9 cellular contexts compared by ENCODE assay signal in the genomic region with DNA sequence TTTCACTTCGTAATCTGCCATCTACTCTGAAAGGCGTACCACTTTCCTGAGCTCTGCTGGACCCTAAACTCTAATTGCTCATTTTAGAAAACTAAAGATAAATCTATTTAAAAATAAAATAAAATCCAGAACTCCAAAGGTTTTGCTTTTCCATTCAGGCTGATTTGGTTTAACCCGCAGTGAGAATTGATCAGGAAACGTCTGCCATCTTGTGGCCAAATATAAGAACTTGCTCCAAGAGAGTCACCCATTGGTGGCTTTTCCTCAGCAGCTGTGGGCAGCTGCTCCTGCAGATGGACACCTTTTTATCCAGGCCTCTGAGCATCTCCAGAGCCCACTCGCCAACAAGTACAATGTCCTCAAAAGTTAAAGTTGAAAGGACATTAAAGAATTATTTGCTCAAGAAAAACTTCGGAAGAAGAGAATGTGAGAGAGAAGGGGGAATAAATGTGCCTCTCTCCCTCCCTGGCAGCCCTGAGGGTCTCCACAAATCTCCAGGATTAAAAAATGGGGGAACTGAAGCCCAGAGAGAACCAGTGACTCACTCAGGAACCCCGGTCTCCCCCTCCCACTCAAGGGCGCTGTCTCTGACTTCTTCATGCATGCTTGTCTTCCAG. TPM values are rescaled to one million over a fixed set of nuclear protein-coding genes. Genes with fewer than 3 reads are reported as not detected.
DNase-seq lines count a peak whose midpoint lies in the region; ATAC-seq lines count a peak whose summit lies in the region.
"Had no signal": no experiment of that assay in that cellular context is flagged by ENCODE, and none has a peak within 500 bp of the region (broad histone marks: within the 10 kb centered on the region; RNA-seq: fewer than 3 reads in every experiment).

No MANE protein-coding gene starts in this region.

- CTCF ChIA-PET in activated CD8-positive, alpha-beta T cell treated with anti-CD3 and anti-CD28 coated beads, Interleukin-2, amount 10 ng/mL, durations not matched to agents 7 days and 5 days (lab: Charles Lee) = interaction anchor here (0.6 to 4.3 kb wide), 14 partner anchors 14 to 1218 kb away, joined by 3 to 36 read pairs (median 3); partner anchors contain the start of gene RRAGA

- H3K36me3 ChIP-seq in CD4-positive, CD25-positive, alpha-beta regulatory T cell (ENCODE audit: control insufficient read depth, insufficient read depth, low read length) = no peaks in the 10 kb centered on the region
- H3K36me3 ChIP-seq: SJSA1 had no signal

- POLR2A ChIA-PET in activated CD8-positive, alpha-beta T cell treated with anti-CD3 and anti-CD28 coated beads, Interleukin-2, amount 10 ng/mL, durations not matched to agents 7 days and 5 days (lab: Charles Lee) = no interaction called here

- H3K4me1 Mint-ChIP-seq in CD4-positive, CD25-positive, alpha-beta regulatory T cell = peaks cover 0 to 3% (median under 1%) of the 10 kb centered on the region in 4 donors
- peaks cover 5% of the 10 kb centered on the region for H3K4me1 Mint-ChIP-seq in activated CD8-positive, alpha-beta T cell treated with anti-CD3 and anti-CD28 coated beads, Interleukin-2, amount 10 ng/mL, durations not matched to agents 7 days and 5 days (ENCODE audit: low read depth)

- no peaks in the 10 kb centered on the region for H3K27me3 Mint-ChIP-seq in CD4-positive, CD25-positive, alpha-beta regulatory T cell
- peaks cover 3% of the 10 kb centered on the region for H3K27me3 Mint-ChIP-seq in activated CD8-positive, alpha-beta T cell treated with anti-CD3 and anti-CD28 coated beads, Interleukin-2, amount 10 ng/mL, durations not matched to agents 7 days and 5 days (ENCODE audit: low read depth)

- H3K9me3 ChIP-seq in CD4-positive, CD25-positive, alpha-beta regulatory T cell (ENCODE audit: control insufficient read depth in 2 of 2, low read length in 2 of 2) = no peaks in the 10 kb centered on the region
- H3K9me3 ChIP-seq: SJSA1 had no signal

- peak overlapping the region in 1 of 3 donors; percentile 49 for H3K27ac Mint-ChIP-seq in CD4-positive, CD25-positive, alpha-beta regulatory T cell
- H3K27ac Mint-ChIP-seq in activated CD8-positive, alpha-beta T cell treated with anti-CD3 and anti-CD28 coated beads, Interleukin-2, amount 10 ng/mL, durations not matched to agents 7 days and 5 days = no peak overlapping the region

- no peaks in the 10 kb centered on the region for H3K9me3 Mint-ChIP-seq in CD4-positive, CD25-positive, alpha-beta regulatory T cell
- H3K9me3 Mint-ChIP-seq in activated CD8-positive, alpha-beta T cell treated with anti-CD3 and anti-CD28 coated beads, Interleukin-2, amount 10 ng/mL, durations not matched to agents 7 days and 5 days (ENCODE audit: insufficient read depth) = no peaks in the 10 kb centered on the region

- H3K36me3 Mint-ChIP-seq in CD4-positive, CD25-positive, alpha-beta regulatory T cell = no peaks in the 10 kb centered on the region
- H3K36me3 Mint-ChIP-seq in activated CD8-positive, alpha-beta T cell treated with anti-CD3 and anti-CD28 coated beads, Interleukin-2, amount 10 ng/mL, durations not matched to agents 7 days and 5 days (ENCODE audit: low read depth) = no peaks in the 10 kb centered on the region

- peak in 2 of 3 donors; percentile 22 to 59 for DNase-seq in CD4-positive, CD25-positive, alpha-beta regulatory T cell
- DNase-seq in NCI-H345 treated with DMSO at 0.1 percent for 48 hours (lab: John Stamatoyannopoulos, UW; ENCODE audit: unreplicated experiment) (peak; percentile 70), germinal center (ENCODE audit: low spot score) (peak; percentile 58), pons (ENCODE audit: low spot score) (peak; percentile 72), mesenteric fat pad (ENCODE audit: low spot score) (no peak)
- peak; percentile 53 for DNase-seq in activated CD8-positive, alpha-beta T cell treated with anti-CD3 and anti-CD28 coated beads, Interleukin-2, amount 10 ng/mL, durations not matched to agents 7 days and 5 days

- H3K4me1 ChIP-seq in CD4-positive, CD25-positive, alpha-beta regulatory T cell (ENCODE audit: control insufficient read depth, insufficient read depth, low read length, poor library complexity, severe bottlenecking) = no peaks in the 10 kb centered on the region
- H3K4me1 ChIP-seq: SJSA1 had no signal

- no peak overlapping the region for H3K4me3 Mint-ChIP-seq in CD4-positive, CD25-positive, alpha-beta regulatory T cell
- no peak overlapping the region for H3K4me3 Mint-ChIP-seq in activated CD8-positive, alpha-beta T cell treated with anti-CD3 and anti-CD28 coated beads, Interleukin-2, amount 10 ng/mL, durations not matched to agents 7 days and 5 days

- peaks cover 2% of the 10 kb centered on the region for H3K27me3 ChIP-seq in CD4-positive, CD25-positive, alpha-beta regulatory T cell (ENCODE audit: control insufficient read depth, insufficient read depth, low read length)
- H3K27me3 ChIP-seq: SJSA1 had no signal

- peak in 1 of 2 donors; percentile 65 for ATAC-seq in CD4-positive, CD25-positive, alpha-beta regulatory T cell (ENCODE audit: low read depth in 2 of 2)
- ATAC-seq in GM18861 (IDR thresholded peaks at IDR 0.05; ENCODE audit: unreplicated experiment) (peak; percentile 63), HG03159 (IDR thresholded peaks at IDR 0.05; ENCODE audit: unreplicated experiment) (peak; percentile 63)
- ATAC-seq in activated CD8-positive, alpha-beta T cell treated with anti-CD3 and anti-CD28 coated beads, Interleukin-2, amount 10 ng/mL, durations not matched to agents 7 days and 5 days = no peak

- H3K4me3 ChIP-seq in CD4-positive, CD25-positive, alpha-beta regulatory T cell (ENCODE audit: low read depth, low read length) = no peak overlapping the region
- H3K4me3 ChIP-seq: SJSA1 had no signal

- no peak overlapping the region for H3K27ac ChIP-seq in CD4-positive, CD25-positive, alpha-beta regulatory T cell (ENCODE audit: insufficient read depth, low read length, poor library complexity, severe bottlenecking)
- H3K27ac ChIP-seq: SJSA1 had no signal

RNA-seq across cellular contexts. Expression of gene SAXO1, which starts 4.1 kb away (rescaled TPM):
- 0.30 TPM for total RNA-seq in CD4-positive, CD25-positive, alpha-beta regulatory T cell
- polyA plus RNA-seq in CD4-positive, CD25-positive, alpha-beta regulatory T cell = under 1 TPM in 2 of 4 donors, not detected in 2; 0.03 to 0.10 TPM
- total RNA-seq in activated CD8-positive, alpha-beta T cell treated with anti-CD3 and anti-CD28 coated beads, Interleukin-2, amount 10 ng/mL, durations not matched to agents 7 days and 5 days = under 1 TPM in 1 of 2 experiments, not detected in 1; 0.10 TPM
- not detected for total RNA-seq in mesenteric fat pad
- total RNA-seq: SJSA1 had no signal

RNA-seq across cellular contexts. Expression of gene RRAGA, which starts 20.3 kb away (rescaled TPM):
- 36.0 TPM for total RNA-seq in CD4-positive, CD25-positive, alpha-beta regulatory T cell
- polyA plus RNA-seq in CD4-positive, CD25-positive, alpha-beta regulatory T cell = 100 to 1,000 TPM; 118 to 145 (median 124) TPM
- 10 to 100 TPM; 44.7 to 46.0 TPM for total RNA-seq in activated CD8-positive, alpha-beta T cell treated with anti-CD3 and anti-CD28 coated beads, Interleukin-2, amount 10 ng/mL, durations not matched to agents 7 days and 5 days
- 90.5 TPM for total RNA-seq in mesenteric fat pad
